Comparison of ENCODE assay signal across 1 cellular context in genomic region chr5:140017397-140018095, GRCh38.
TF ChIP-seq lines count a peak whose summit lies in the region.

No MANE protein-coding gene starts in this region.

TF ChIP-seq in K562, 482 proteins besides CTCF, POLR2A, EP300 and RAD21 (continued from another document):
- TF ChIP-seq MITF (IDR thresholded peaks at IDR 0.05), result no peak
- TF ChIP-seq IRF2 (CRISPR knock-in tag; IDR thresholded peaks at IDR 0.05), result no peak
- TF ChIP-seq MAFK (IDR thresholded peaks at IDR 0.05; ENCODE audit: low read length), result 0 out of 2 replicates have a peak, but pooled peaks have one; percentile 8
- TF ChIP-seq SAFB (IDR thresholded peaks at IDR 0.05; ENCODE audit: borderline replicate concordance, low read depth, low read length), result no peak
- TF ChIP-seq ZNF316 (IDR thresholded peaks at IDR 0.05), result peak; percentile 80
- TF ChIP-seq SRSF3 (IDR thresholded peaks at IDR 0.05; ENCODE audit: insufficient read depth, low read length), result no peak
- TF ChIP-seq CEBPG (CRISPR knock-in tag; IDR thresholded peaks at IDR 0.05), result no peak
- TF ChIP-seq CEBPG (tag; conservative IDR thresholded peaks at IDR 0.05 in 1 of 2, IDR thresholded peaks at IDR 0.05 in 1 of 2), result peak; percentile 34 to 58; a peak in 1 of 4 replicates
- no peak for TF ChIP-seq POLR2G (IDR thresholded peaks at IDR 0.05; ENCODE audit: low read depth, low read length)
- peak; percentile 33; the same call in 1 of the 2 replicates for TF ChIP-seq MAFG (tag; conservative IDR thresholded peaks at IDR 0.05)
- no peak for TF ChIP-seq BRF2 (IDR thresholded peaks at IDR 0.05; ENCODE audit: borderline replicate concordance, insufficient read depth, insufficient read length)
- peak; percentile 39; the same call in 1 of the 2 replicates for TF ChIP-seq MAFF (IDR thresholded peaks at IDR 0.05; ENCODE audit: low read length)
- no peak for TF ChIP-seq EZH2 (IDR thresholded peaks at IDR 0.05; ENCODE audit: borderline replicate concordance, low read depth, low read length)
- TF ChIP-seq CHD2 (IDR thresholded peaks at IDR 0.05; ENCODE audit: low read depth, low read length), result no peak
- TF ChIP-seq ZNF121 (CRISPR knock-in tag; conservative IDR thresholded peaks at IDR 0.05), result no peak
